In the genomic region with DNA sequence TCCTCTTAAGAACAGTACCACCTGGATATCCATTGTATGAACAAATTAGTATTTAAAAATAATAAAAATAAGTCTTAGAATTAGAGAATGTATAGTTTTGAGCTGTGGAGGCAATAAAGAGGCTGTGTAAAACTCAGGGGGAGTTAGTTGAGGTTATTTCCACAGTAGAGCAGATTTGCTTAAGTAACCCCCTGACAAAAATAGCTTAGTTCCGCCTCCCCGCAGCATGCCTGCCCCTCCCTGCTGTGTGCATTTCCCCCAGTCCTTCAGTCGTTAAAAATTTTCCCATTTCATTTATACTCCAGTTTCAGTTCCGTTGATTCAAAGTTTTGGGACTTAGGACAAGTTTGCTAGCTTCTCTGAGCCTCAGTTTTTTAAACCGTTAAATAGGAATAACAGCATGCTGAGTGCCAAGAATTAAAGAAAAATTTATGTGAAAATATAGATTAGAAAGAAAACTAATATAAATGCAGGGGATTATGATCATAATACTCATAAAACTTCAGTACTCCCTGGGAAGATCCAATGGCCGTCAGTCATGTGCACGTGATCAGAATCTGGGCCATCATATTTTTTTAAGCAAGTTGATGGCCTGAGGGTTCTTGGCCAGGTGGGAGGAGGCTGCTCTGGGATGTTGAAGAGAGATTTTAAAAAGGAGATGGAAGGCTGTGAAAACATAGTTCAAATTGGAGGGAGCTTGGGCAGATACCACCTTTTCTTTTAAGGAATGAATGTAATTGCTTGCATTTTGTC, we compare ENCODE assay signal across 1 cellular context.
A peak's percentile ranks its signal among the peaks of the same experiment; 100 is the strongest.
TF ChIP-seq lines count a peak whose summit lies in the region.

No MANE protein-coding gene starts in this region.

TF ChIP-seq in HepG2, 621 proteins besides CTCF, POLR2A, EP300 and RAD21 (continued from another document):
- no peak for TF ChIP-seq PHF5A (CRISPR knock-in tag; IDR thresholded peaks at IDR 0.05; ENCODE audit: low read depth, unreplicated experiment)
- TF ChIP-seq CEBPG (CRISPR knock-in tag; IDR thresholded peaks at IDR 0.05), result no peak
- no peak for TF ChIP-seq CHD2 (IDR thresholded peaks at IDR 0.05; ENCODE audit: low read depth, low read length)
- TF ChIP-seq, protein P1, sequence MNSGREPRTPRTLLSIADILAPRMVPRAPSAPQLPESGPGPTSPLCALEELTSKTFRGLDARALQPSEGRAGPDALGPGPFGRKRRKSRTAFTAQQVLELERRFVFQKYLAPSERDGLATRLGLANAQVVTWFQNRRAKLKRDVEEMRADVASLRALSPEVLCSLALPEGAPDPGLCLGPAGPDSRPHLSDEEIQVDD (CRISPR knock-in tag; IDR thresholded peaks at IDR 0.05; ENCODE audit: borderline replicate concordance), result no peak
- no peak for TF ChIP-seq SOX5 (CRISPR knock-in tag; IDR thresholded peaks at IDR 0.05; ENCODE audit: borderline replicate concordance)
- TF ChIP-seq ZNF629 (CRISPR knock-in tag; conservative IDR thresholded peaks at IDR 0.05), result 0 out of 2 replicates have a peak, but pooled peaks have one; percentile 13
- no peak for TF ChIP-seq ZNF207 (IDR thresholded peaks at IDR 0.05; ENCODE audit: borderline replicate concordance)
- no peak for TF ChIP-seq HOXA7 (CRISPR knock-in tag; IDR thresholded peaks at IDR 0.05)
- TF ChIP-seq, protein P2, sequence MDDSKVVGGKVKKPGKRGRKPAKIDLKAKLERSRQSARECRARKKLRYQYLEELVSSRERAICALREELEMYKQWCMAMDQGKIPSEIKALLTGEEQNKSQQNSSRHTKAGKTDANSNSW (CRISPR knock-in tag; IDR thresholded peaks at IDR 0.05; ENCODE audit: borderline replicate concordance), result no peak
- no peak for TF ChIP-seq ZNF12 (CRISPR knock-in tag; IDR thresholded peaks at IDR 0.05)
- TF ChIP-seq ZNF768 (CRISPR knock-in tag; IDR thresholded peaks at IDR 0.05), result no peak
- TF ChIP-seq ZFX (CRISPR knock-in tag; IDR thresholded peaks at IDR 0.05; ENCODE audit: low read depth), result no peak
- TF ChIP-seq KAT7 (CRISPR knock-in tag; IDR thresholded peaks at IDR 0.05; ENCODE audit: borderline replicate concordance), result 0 out of 2 replicates have a peak, but pooled peaks have one; percentile 10
- TF ChIP-seq NONO (IDR thresholded peaks at IDR 0.05), result no peak
- TF ChIP-seq NONO (CRISPR knock-in tag; conservative IDR thresholded peaks at IDR 0.05), result no peak
- TF ChIP-seq, protein P3, sequence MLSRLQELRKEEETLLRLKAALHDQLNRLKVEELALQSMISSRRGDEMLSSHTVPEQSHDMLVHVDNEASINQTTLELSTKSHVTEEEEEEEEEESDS (CRISPR knock-in tag; IDR thresholded peaks at IDR 0.05; ENCODE audit: borderline replicate concordance), result no peak
- TF ChIP-seq, protein P4, sequence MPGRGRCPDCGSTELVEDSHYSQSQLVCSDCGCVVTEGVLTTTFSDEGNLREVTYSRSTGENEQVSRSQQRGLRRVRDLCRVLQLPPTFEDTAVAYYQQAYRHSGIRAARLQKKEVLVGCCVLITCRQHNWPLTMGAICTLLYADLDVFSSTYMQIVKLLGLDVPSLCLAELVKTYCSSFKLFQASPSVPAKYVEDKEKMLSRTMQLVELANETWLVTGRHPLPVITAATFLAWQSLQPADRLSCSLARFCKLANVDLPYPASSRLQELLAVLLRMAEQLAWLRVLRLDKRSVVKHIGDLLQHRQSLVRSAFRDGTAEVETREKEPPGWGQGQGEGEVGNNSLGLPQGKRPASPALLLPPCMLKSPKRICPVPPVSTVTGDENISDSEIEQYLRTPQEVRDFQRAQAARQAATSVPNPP (CRISPR knock-in tag; IDR thresholded peaks at IDR 0.05), result no peak
- TF ChIP-seq GABPB1 (CRISPR knock-in tag; IDR thresholded peaks at IDR 0.05), result no peak
- TF ChIP-seq ZNF264 (CRISPR knock-in tag; IDR thresholded peaks at IDR 0.05), result no peak
- 0 out of 2 replicates have a peak, but pooled peaks have one; percentile 19 for TF ChIP-seq ELF3 (CRISPR knock-in tag; IDR thresholded peaks at IDR 0.05)
- no peak for TF ChIP-seq ZNF879 (CRISPR knock-in tag; IDR thresholded peaks at IDR 0.05)
- TF ChIP-seq FLYWCH1 (CRISPR knock-in tag; IDR thresholded peaks at IDR 0.05), result no peak
- no peak for TF ChIP-seq ZNF160 (CRISPR knock-in tag; IDR thresholded peaks at IDR 0.05)
- no peak for TF ChIP-seq ZMYM3 (CRISPR knock-in tag; IDR thresholded peaks at IDR 0.05)
- TF ChIP-seq, protein P5, sequence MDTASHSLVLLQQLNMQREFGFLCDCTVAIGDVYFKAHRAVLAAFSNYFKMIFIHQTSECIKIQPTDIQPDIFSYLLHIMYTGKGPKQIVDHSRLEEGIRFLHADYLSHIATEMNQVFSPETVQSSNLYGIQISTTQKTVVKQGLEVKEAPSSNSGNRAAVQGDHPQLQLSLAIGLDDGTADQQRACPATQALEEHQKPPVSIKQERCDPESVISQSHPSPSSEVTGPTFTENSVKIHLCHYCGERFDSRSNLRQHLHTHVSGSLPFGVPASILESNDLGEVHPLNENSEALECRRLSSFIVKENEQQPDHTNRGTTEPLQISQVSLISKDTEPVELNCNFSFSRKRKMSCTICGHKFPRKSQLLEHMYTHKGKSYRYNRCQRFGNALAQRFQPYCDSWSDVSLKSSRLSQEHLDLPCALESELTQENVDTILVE (CRISPR knock-in tag; IDR thresholded peaks at IDR 0.05), result no peak
- TF ChIP-seq ZNF777 (CRISPR knock-in tag; IDR thresholded peaks at IDR 0.05), result no peak
- no peak for TF ChIP-seq RBM22 (optimal IDR thresholded peaks at IDR 0.05; ENCODE audit: low read length)
- no peak for TF ChIP-seq HNRNPLL (IDR thresholded peaks at IDR 0.05; ENCODE audit: low read depth, low read length, poor library complexity, severe bottlenecking)
- TF ChIP-seq SMAD3 (CRISPR knock-in tag; IDR thresholded peaks at IDR 0.05), result no peak
- TF ChIP-seq, protein P6, sequence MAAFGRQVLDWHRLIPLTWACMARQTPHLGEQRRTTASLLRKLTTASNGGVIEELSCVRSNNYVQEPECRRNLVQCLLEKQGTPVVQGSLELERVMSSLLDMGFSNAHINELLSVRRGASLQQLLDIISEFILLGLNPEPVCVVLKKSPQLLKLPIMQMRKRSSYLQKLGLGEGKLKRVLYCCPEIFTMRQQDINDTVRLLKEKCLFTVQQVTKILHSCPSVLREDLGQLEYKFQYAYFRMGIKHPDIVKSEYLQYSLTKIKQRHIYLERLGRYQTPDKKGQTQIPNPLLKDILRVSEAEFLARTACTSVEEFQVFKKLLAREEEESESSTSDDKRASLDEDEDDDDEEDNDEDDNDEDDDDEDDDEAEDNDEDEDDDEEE (CRISPR knock-in tag; IDR thresholded peaks at IDR 0.05), result no peak
- no peak for TF ChIP-seq DNMT3B (CRISPR knock-in tag; conservative IDR thresholded peaks at IDR 0.05)
